Comparison of ENCODE assay signal across 9 cellular contexts in genomic region chrX:20686256-20686655, GRCh38.
"Had no signal": no experiment of that assay in that cellular context is flagged by ENCODE, and none has a peak within 500 bp of the region (broad histone marks: within the 10 kb centered on the region; RNA-seq: fewer than 3 reads in every experiment).

No MANE protein-coding gene starts in this region.

- H3K9me3 ChIP-seq: HAP-1 had no signal

- H2AFZ ChIP-seq: GM23248 had no signal

- H3K9ac ChIP-seq: GM23248 had no signal

- H3K4me3 Mint-ChIP-seq: HFFc6 had no signal

- DNase-seq: GM23248, GOT3, H7, HFFc6, IMR-90 had no signal

- H3K27ac Mint-ChIP-seq: HFFc6 had no signal

- H3K4me1 ChIP-seq: HAP-1 had no signal

- H3K36me3 ChIP-seq: HAP-1 had no signal

- H3K4me3 ChIP-seq: GM23248, HAP-1, K562 had no signal

- H3K27ac ChIP-seq: GM23248, HL-60 had no signal

- ATAC-seq: HCT116, K562 had no signal
